ENCODE assay signal across 12 cellular contexts in genomic region chr1:44696789-44697188, GRCh38. TPM values are rescaled to one million over a fixed set of nuclear protein-coding genes. Genes with fewer than 3 reads are reported as not detected.
A peak's percentile ranks its signal among the peaks of the same experiment; 100 is the strongest.
DNase-seq lines count a peak whose midpoint lies in the region; TF ChIP-seq lines count a peak whose summit lies in the region.
"Had no signal": no experiment of that assay in that cellular context is flagged by ENCODE, and none has a peak within 500 bp of the region (broad histone marks: within the 10 kb centered on the region; RNA-seq: fewer than 3 reads in every experiment).

No MANE protein-coding gene starts in this region.

- no peaks in the 10 kb centered on the region for H3K27me3 ChIP-seq in Peyer's patch

- TF ChIP-seq CTCF in Peyer's patch (IDR thresholded peaks at IDR 0.05) (no peak), nephron progenitor cell (IDR thresholded peaks at IDR 0.05) (no peak)

- H3K27ac ChIP-seq in Peyer's patch, result peak overlapping the region in 1 of 4 donors; percentile 57
- H3K27ac ChIP-seq: 22Rv1 had no signal

- no peaks in the 10 kb centered on the region for H3K36me3 ChIP-seq in Peyer's patch

- H3K27ac Mint-ChIP-seq in activated naive CD8-positive, alpha-beta T cell, result peak overlapping the region; percentile 92
- no peak overlapping the region for H3K27ac Mint-ChIP-seq in nephron progenitor cell

- no peak overlapping the region for H3K4me3 ChIP-seq in Peyer's patch

- peak; percentile 59 for DNase-seq in SIG-M5 treated with dmso at 0.1 percent for 504 hours (lab: John Stamatoyannopoulos, UW; ENCODE audit: unreplicated experiment)
- DNase-seq in SIG-M5 (lab: John Stamatoyannopoulos, UW), result no peak
- peak in 2 of 3 donors; percentile 65 to 73 for DNase-seq in Peyer's patch
- peak; percentile 51 for DNase-seq in stimulated activated CD8-positive, alpha-beta memory T cell treated with anti-CD3 and anti-CD28 coated beads, Interleukin-4, amount 100 ng/mL, for 48 hours
- DNase-seq in AG20443 (ENCODE audit: low spot score), result no peak
- no peak for DNase-seq in NCI-H2107 (lab: John Stamatoyannopoulos, UW)
- no peak for DNase-seq in nephron progenitor cell
- DNase-seq: effector memory CD4-positive, alpha-beta T cell; NCI-H2081 had no signal

- H3K4me1 ChIP-seq in Peyer's patch, result peaks cover 0 to 10% (median 5%) of the 10 kb centered on the region in 4 donors

- no peak for TF ChIP-seq POLR2A in Peyer's patch (IDR thresholded peaks at IDR 0.05)

- H3K27me3 Mint-ChIP-seq in activated naive CD8-positive, alpha-beta T cell, result no peaks in the 10 kb centered on the region
- H3K27me3 Mint-ChIP-seq in nephron progenitor cell (ENCODE audit: low read depth, poor library complexity), result peaks cover 4% of the 10 kb centered on the region

- H3K9me3 ChIP-seq in Peyer's patch, result no peaks in the 10 kb centered on the region

- H3K36me3 Mint-ChIP-seq in activated naive CD8-positive, alpha-beta T cell, result peaks cover 2% of the 10 kb centered on the region
- H3K36me3 Mint-ChIP-seq in nephron progenitor cell (ENCODE audit: low read depth), result no peaks in the 10 kb centered on the region

- H3K4me3 Mint-ChIP-seq in activated naive CD8-positive, alpha-beta T cell, result peak overlapping the region; percentile 55
- H3K4me3 Mint-ChIP-seq in nephron progenitor cell, result no peak overlapping the region

- peaks cover 24% of the 10 kb centered on the region for H3K4me1 Mint-ChIP-seq in activated naive CD8-positive, alpha-beta T cell (ENCODE audit: low read depth)
- H3K4me1 Mint-ChIP-seq in nephron progenitor cell, result peaks cover 32% of the 10 kb centered on the region

- H3K9me3 Mint-ChIP-seq in activated naive CD8-positive, alpha-beta T cell (ENCODE audit: low read depth), result no peaks in the 10 kb centered on the region
- H3K9me3 Mint-ChIP-seq in nephron progenitor cell, result no peaks in the 10 kb centered on the region

RNA-seq across cellular contexts. Expression of gene ARMH1, which starts 22.3 kb away (rescaled TPM):
- 1 to 10 TPM; 3.7 to 7.7 (median 4.8) TPM for total RNA-seq in Peyer's patch

RNA-seq across cellular contexts. Expression of gene TMEM53, which starts 22.5 kb away (rescaled TPM):
- total RNA-seq in Peyer's patch, result 10 to 100 TPM in 3 of 4 donors, not detected in 1; 23.1 to 30.8 (median 26.5) TPM

RNA-seq across cellular contexts. Expression of gene RNU5D-1, which starts 34.2 kb away (rescaled TPM):
- not detected for total RNA-seq in Peyer's patch
- total RNA-seq: urinary bladder had no signal

RNA-seq across cellular contexts. Expression of gene KIF2C, which starts 42.8 kb away (rescaled TPM):
- 1 to 10 TPM; 2.5 to 8.3 (median 3.5) TPM for total RNA-seq in Peyer's patch

Comparison
In these comparisons a context has a peak if more than half of its experiments do, and no peak if none do; other contexts are left out.
1. DNase-seq: peak in SIG-M5 treated with dmso at 0.1 percent for 504 hours (single experiment), Peyer's patch (2 of 3) and stimulated activated CD8-positive, alpha-beta memory T cell treated with anti-CD3 and anti-CD28 coated beads, Interleukin-4, amount 100 ng/mL, for 48 hours (single experiment); none in SIG-M5 (single experiment), AG20443 (single experiment), NCI-H2107 (single experiment) and nephron progenitor cell (single experiment).